Comparison of ENCODE assay signal across 9 cellular contexts in the genomic region with DNA sequence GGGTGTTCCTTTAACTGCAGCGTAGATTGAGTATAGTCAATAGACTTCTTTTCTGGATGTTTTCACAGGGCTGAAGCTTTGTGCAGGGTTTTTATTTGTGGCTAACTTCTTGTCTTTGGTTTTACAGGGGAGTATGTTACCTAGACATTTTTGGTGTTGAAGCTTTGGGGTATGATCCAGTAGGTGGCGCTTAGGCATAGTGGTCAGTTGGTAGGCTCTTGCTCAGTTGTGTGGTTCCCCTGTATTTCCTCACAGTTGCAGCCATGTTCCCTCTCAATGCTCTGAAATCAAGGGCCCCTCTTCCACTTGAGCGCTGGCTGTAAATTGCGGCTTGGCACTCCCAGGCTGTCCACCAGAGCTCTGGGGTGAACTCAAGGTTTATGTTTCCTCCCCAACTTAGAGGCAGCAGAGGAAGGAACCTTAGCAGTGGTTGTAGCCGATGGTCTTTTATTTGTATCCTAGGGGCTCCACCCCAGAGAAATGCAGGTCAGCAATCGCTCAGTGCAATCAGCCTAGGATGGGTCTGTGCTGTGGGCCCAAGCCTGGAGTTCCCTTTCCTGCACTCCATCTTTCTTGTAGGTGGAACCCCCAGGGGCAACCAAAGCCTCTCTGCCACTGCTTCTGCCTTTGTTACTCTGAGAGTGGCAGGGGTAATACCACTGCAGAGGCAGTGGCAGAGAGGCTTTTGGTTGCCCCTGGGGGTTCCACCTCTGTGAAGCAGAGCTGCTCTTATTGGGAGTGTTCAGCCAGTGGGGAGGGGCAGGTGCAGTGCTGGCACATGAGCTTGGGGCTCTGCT. TPM values are rescaled to one million over a fixed set of nuclear protein-coding genes. Genes with fewer than 3 reads are reported as not detected.
DNase-seq lines count a peak whose midpoint lies in the region; ATAC-seq, FAIRE-seq and TF ChIP-seq lines count a peak whose summit lies in the region.
"Had no signal": no experiment of that assay in that cellular context is flagged by ENCODE, and none has a peak within 500 bp of the region (broad histone marks: within the 10 kb centered on the region; RNA-seq: fewer than 3 reads in every experiment).

No MANE protein-coding gene starts in this region.

- TF ChIP-seq POLR2A in GM12891 (IDR thresholded peaks at IDR 0.05; ENCODE audit: low read depth, low read length) (no peak), adrenal gland (IDR thresholded peaks at IDR 0.05) (no peak)

- no peaks in the 10 kb centered on the region for H3K36me3 ChIP-seq in adrenal gland (replicated peaks in 1 of 2)
- H3K36me3 ChIP-seq: neutrophil had no signal

- intact Hi-C loops in adrenal gland (cut with DNase I): loop anchor here (5.0 to 10.0 kb wide), 2 partner anchors 224 to 236 kb away; no protein-coding TSS in a partner anchor

- H3K27me3 ChIP-seq in adrenal gland: no peaks in the 10 kb centered on the region
- H3K27me3 ChIP-seq: neutrophil had no signal

- no peak overlapping the region for H3K27ac ChIP-seq in adrenal gland
- H3K27ac ChIP-seq: neutrophil had no signal

- peak; percentile 80 for FAIRE-seq in GM12891 (lab: Jason Lieb, UNC)

- peaks cover 0 to 3% of the 10 kb centered on the region in 2 donors for H3K4me1 ChIP-seq in adrenal gland (replicated peaks in 1 of 2)

- peak; percentile 18 for DNase-seq in AG08395 (ENCODE audit: low spot score)
- no peak for DNase-seq in GM12891 (ENCODE audit: insufficient read length, low spot score)
- DNase-seq in NOMO-1 (lab: John Stamatoyannopoulos, UW; ENCODE audit: unreplicated experiment in 2 of 2): peak; percentile 56 to 79
- peak; percentile 49 to 84 (median 54) for DNase-seq in adrenal gland
- peak; percentile 52 for DNase-seq in iPS DF 19.7 (ENCODE audit: low read depth, low spot score)
- peak; percentile 25 to 44 for DNase-seq in stimulated activated CD4-positive, alpha-beta T cell treated with anti-CD3 and anti-CD28 coated beads, Interleukin-2, amount 100 ng/mL, for 24 hours
- no peak for DNase-seq in NCI-H1436 (lab: John Stamatoyannopoulos, UW)

- no peak overlapping the region for H3K4me3 ChIP-seq in adrenal gland

- no peaks in the 10 kb centered on the region for H3K9me3 ChIP-seq in adrenal gland (replicated peaks in 1 of 3)
- H3K9me3 ChIP-seq: neutrophil had no signal

- peak; percentile 40 to 73 (median 64) for TF ChIP-seq CTCF in adrenal gland (IDR thresholded peaks at IDR 0.05)

- WGBS in adrenal gland, 4 donors: 73 to 88% (median 76%) methylated on average over 4 to 6 of the region's 6 CpGs

- ATAC-seq in HG02870 (IDR thresholded peaks at IDR 0.05; ENCODE audit: unreplicated experiment): peak; percentile 57

TF ChIP-seq in GM12891, 5 proteins besides CTCF, POLR2A, EP300 and RAD21:
- TF ChIP-seq POLR2AphosphoS5 (IDR thresholded peaks at IDR 0.05; ENCODE audit: low read depth, low read length) (no peak), SPI1 (IDR thresholded peaks at IDR 0.05; ENCODE audit: low read depth, low read length) (no peak), POU2F2 (IDR thresholded peaks at IDR 0.05; ENCODE audit: low read depth, low read length) (no peak), PAX5 (IDR thresholded peaks at IDR 0.05; ENCODE audit: insufficient read depth, low read length, severe bottlenecking) (no peak), TAF1 (IDR thresholded peaks at IDR 0.05; ENCODE audit: low read depth, low read length) (no peak)

RNA-seq across cellular contexts. Expression of a gene that starts 55.1 kb away (rescaled TPM):
- polyA plus RNA-seq in GM12891 (2012; ENCODE audit: low read depth, missing spikeins): 30.7 TPM
- 100 to 1,000 TPM in 2 of 8 donors, 10 to 100 TPM in 6; 45.6 to 116 (median 79.9) TPM for total RNA-seq in adrenal gland
- polyA plus RNA-seq in adrenal gland: 100 to 1,000 TPM in 1 of 3 donors, 10 to 100 TPM in 2; 33.8 to 162 (median 49.0) TPM

Comparison
In these comparisons a context has a peak if more than half of its experiments do, and no peak if none do; other contexts are left out.
1. DNase-seq: peak in AG08395 (single experiment), NOMO-1 (2 of 2), adrenal gland (7 of 7), iPS DF 19.7 (single experiment) and stimulated activated CD4-positive, alpha-beta T cell treated with anti-CD3 and anti-CD28 coated beads, Interleukin-2, amount 100 ng/mL, for 24 hours (2 of 2); none in GM12891 (single experiment) and NCI-H1436 (single experiment).